ENCODE assay signal across 8 cellular contexts in genomic region chr4:37389967-37390580, GRCh38.
DNase-seq lines count a peak whose midpoint lies in the region; ATAC-seq, FAIRE-seq and TF ChIP-seq lines count a peak whose summit lies in the region.

No MANE protein-coding gene starts in this region.

- DNase-seq in DMS 273 (lab: John Stamatoyannopoulos, UW; ENCODE audit: unreplicated experiment) = peak; percentile 79
- no peak for DNase-seq in DMS 273 treated with DMSO at 0.1 percent for 48 hours (lab: John Stamatoyannopoulos, UW)
- no peak for DNase-seq in GM19239 (ENCODE audit: insufficient read length, low spot score)
- DNase-seq in NCI-H526 (lab: John Stamatoyannopoulos, UW) = peak; percentile 52 to 84
- peak; percentile 65 for DNase-seq in astrocyte of the spinal cord (ENCODE audit: low read depth, low spot score)
- DNase-seq in kidney tubule cell (ENCODE audit: low spot score) = peak; percentile 67
- peak; percentile 37 for DNase-seq in urothelium cell line (ENCODE audit: low spot score)

- in situ Hi-C loops in astrocyte of the spinal cord (cut with HindIII; ENCODE audit: low sequenced_read_pairs) = no loop called here

- peak; percentile 68 for FAIRE-seq in GM19239 (lab: Jason Lieb, UNC)
- no peak for FAIRE-seq in urothelium cell line (lab: Jason Lieb, UNC)

- peak; percentile 75 for ATAC-seq in HG03280 (IDR thresholded peaks at IDR 0.05; ENCODE audit: unreplicated experiment)

- no peak overlapping the region for H3K4me3 ChIP-seq in astrocyte of the spinal cord (ENCODE audit: low read depth, low read length)

- TF ChIP-seq CTCF in astrocyte of the spinal cord (IDR thresholded peaks at IDR 0.05; ENCODE audit: low read depth, low read length) = peak; percentile 76

Comparison
In these comparisons a context has a peak if more than half of its experiments do, and no peak if none do; other contexts are left out.
1. DNase-seq: peak in DMS 273 (single experiment), NCI-H526 (2 of 2), astrocyte of the spinal cord (single experiment), kidney tubule cell (single experiment) and urothelium cell line (single experiment); none in DMS 273 treated with DMSO at 0.1 percent for 48 hours (single experiment) and GM19239 (single experiment).